In genomic region chr2:98697651-98698337, GRCh38 we compare ENCODE assay signal across 20 cellular contexts. TPM values are rescaled to one million over a fixed set of nuclear protein-coding genes. Genes with fewer than 3 reads are reported as not detected.
DNase-seq lines count a peak whose midpoint lies in the region; ATAC-seq and TF ChIP-seq lines count a peak whose summit lies in the region.
"Had no signal": no experiment of that assay in that cellular context is flagged by ENCODE, and none has a peak within 500 bp of the region (broad histone marks: within the 10 kb centered on the region; RNA-seq: fewer than 3 reads in every experiment).

No MANE protein-coding gene starts in this region.

- no peak for DNase-seq in CD4-positive, alpha-beta T cell
- DNase-seq in CD8-positive, alpha-beta T cell, result no peak
- DNase-seq in colonic mucosa (peak; percentile 49), NCI-H146 treated with DMSO at 0.1 percent for 48 hours (lab: John Stamatoyannopoulos, UW; ENCODE audit: unreplicated experiment) (no peak), mesenchymal stem cell (no peak)
- DNase-seq in naive thymus-derived CD4-positive, alpha-beta T cell, result no peak
- DNase-seq: C1 segment of cervical spinal cord, COR-L47, DMS 273 treated with DMSO at 0.1 percent for 48 hours, DND-41, KBM-7, MV-4-11, NCI-H187, NCI-H2227 treated with DMSO at 0.1 percent for 48 hours, NCI-H524, NCI-H82, OCI-M1, RPMI8226, SIG-M5 had no signal

- H2BK15ac ChIP-seq in mesenchymal stem cell (ENCODE audit: low read depth, poor library complexity, severe bottlenecking), result no peak overlapping the region

- no peaks in the 10 kb centered on the region for H3K36me3 ChIP-seq in CD8-positive, alpha-beta T cell (ENCODE audit: insufficient read depth, low read length)
- no peaks in the 10 kb centered on the region for H3K36me3 ChIP-seq in colonic mucosa
- H3K36me3 ChIP-seq in naive thymus-derived CD4-positive, alpha-beta T cell (ENCODE audit: control insufficient read depth in 2 of 3, insufficient read depth in 3 of 3, low read length in 3 of 3), result peaks cover 0 to 7% (median 0%) of the 10 kb centered on the region in 3 experiments
- no peaks in the 10 kb centered on the region for H3K36me3 ChIP-seq in mesenchymal stem cell (ENCODE audit: control insufficient read depth in 1 of 2, insufficient read depth in 2 of 2, low read depth in 1 of 2, low read length in 2 of 2)

- no peaks in the 10 kb centered on the region for H3K9me3 ChIP-seq in CD4-positive, alpha-beta T cell (ENCODE audit: control insufficient read depth, low read length)
- no peaks in the 10 kb centered on the region for H3K9me3 ChIP-seq in CD8-positive, alpha-beta T cell (ENCODE audit: low read length)
- H3K9me3 ChIP-seq in colonic mucosa (no peaks in the 10 kb centered on the region), mesenchymal stem cell (ENCODE audit: control insufficient read depth, low read length) (no peaks in the 10 kb centered on the region)
- H3K9me3 ChIP-seq in naive thymus-derived CD4-positive, alpha-beta T cell (ENCODE audit: control insufficient read depth in 2 of 3, low read length in 3 of 3), result no peaks in the 10 kb centered on the region

- CTCF ChIA-PET in CD4-positive, alpha-beta T cell (lab: Charles Lee), result interaction anchor here (2.4 kb wide), 1 partner anchor 48 kb away, joined by 7 read pairs; no protein-coding TSS in a partner anchor
- CTCF ChIA-PET in CD8-positive, alpha-beta T cell (lab: Charles Lee), result interaction anchor here (1.1 to 1.8 kb wide), 2 partner anchors 23 to 49 kb away, joined by 3 to 4 read pairs; no protein-coding TSS in a partner anchor
- CTCF ChIA-PET in naive thymus-derived CD4-positive, alpha-beta T cell (lab: Charles Lee), result no interaction called here

- H3K4me1 ChIP-seq in CD8-positive, alpha-beta T cell (ENCODE audit: insufficient read depth, low read length), result peaks cover 84% of the 10 kb centered on the region
- H3K4me1 ChIP-seq in colonic mucosa (peaks cover 28% of the 10 kb centered on the region), mesenchymal stem cell (ENCODE audit: control insufficient read depth, insufficient read depth, low read depth, low read length) (peaks cover 2% of the 10 kb centered on the region)
- H3K4me1 ChIP-seq in naive thymus-derived CD4-positive, alpha-beta T cell (ENCODE audit: control insufficient read depth in 2 of 2, insufficient read depth in 2 of 2, low read length in 2 of 2), result peaks cover 26 to 57% of the 10 kb centered on the region in 2 donors

- no peak overlapping the region for H3K4me3 ChIP-seq in CD8-positive, alpha-beta T cell (ENCODE audit: low read depth, low read length)
- H3K4me3 ChIP-seq in colonic mucosa, result no peak overlapping the region
- no peak overlapping the region for H3K4me3 ChIP-seq in naive thymus-derived CD4-positive, alpha-beta T cell (ENCODE audit: low read length)
- no peak overlapping the region for H3K4me3 ChIP-seq in mesenchymal stem cell (ENCODE audit: insufficient read depth in 1 of 2, low read depth in 1 of 2, low read length in 2 of 2)

- H3K4me2 ChIP-seq in mesenchymal stem cell (ENCODE audit: low read length, poor library complexity, severe bottlenecking), result no peak overlapping the region

- no peaks in the 10 kb centered on the region for H3K9me3 Mint-ChIP-seq in CD4-positive, alpha-beta T cell
- H3K9me3 Mint-ChIP-seq in CD8-positive, alpha-beta T cell, result peaks cover 2% of the 10 kb centered on the region
- peaks cover 0 to 2% (median 0%) of the 10 kb centered on the region in 11 donors for H3K9me3 Mint-ChIP-seq in naive thymus-derived CD4-positive, alpha-beta T cell

- H2AFZ ChIP-seq in mesenchymal stem cell (ENCODE audit: low read depth, low read length), result no peak overlapping the region

- peak overlapping the region; percentile 75 for H3K27ac Mint-ChIP-seq in CD4-positive, alpha-beta T cell
- H3K27ac Mint-ChIP-seq in CD8-positive, alpha-beta T cell, result peak overlapping the region; percentile 55
- H3K27ac Mint-ChIP-seq in naive thymus-derived CD4-positive, alpha-beta T cell, result peak overlapping the region in 8 of 9 donors; percentile 40 to 86 (median 52)

- no peak overlapping the region for H3K18ac ChIP-seq in mesenchymal stem cell (ENCODE audit: low read depth in 1 of 2, low read length in 2 of 2)

- H3K4ac ChIP-seq in mesenchymal stem cell (ENCODE audit: low read depth in 1 of 2, low read length in 2 of 2), result no peak overlapping the region

- no peak overlapping the region for H2AK5ac ChIP-seq in mesenchymal stem cell (ENCODE audit: low read length, severe bottlenecking)

- no peak overlapping the region for H3K27ac ChIP-seq in CD4-positive, alpha-beta T cell (ENCODE audit: low read depth, low read length)
- H3K27ac ChIP-seq in CD8-positive, alpha-beta T cell (ENCODE audit: low read depth, low read length), result no peak overlapping the region
- H3K27ac ChIP-seq in colonic mucosa (no peak overlapping the region), mesenchymal stem cell (ENCODE audit: low read length, poor library complexity, severe bottlenecking) (no peak overlapping the region)
- peak overlapping the region; percentile 47 for H3K27ac ChIP-seq in naive thymus-derived CD4-positive, alpha-beta T cell (ENCODE audit: low read depth, low read length)

- H3K14ac ChIP-seq in mesenchymal stem cell (ENCODE audit: low read length in 2 of 2), result no peak overlapping the region

- H4K8ac ChIP-seq in mesenchymal stem cell (ENCODE audit: low read length), result no peak overlapping the region

- intact Hi-C loops in CD4-positive, alpha-beta T cell (cut with DNase I, micrococcal nuclease), result no loop called here
- intact Hi-C loops in CD8-positive, alpha-beta T cell (cut with DNase I, micrococcal nuclease), result loop anchor here in 1 of 2 experiments (2.0 kb wide), 1 partner anchor 13 kb away; no protein-coding TSS in a partner anchor
- intact Hi-C loops in colonic mucosa (cut with DNase I), result no loop called here
- intact Hi-C loops in naive thymus-derived CD4-positive, alpha-beta T cell (cut with micrococcal nuclease), result no loop called here

- H2BK120ac ChIP-seq in mesenchymal stem cell (ENCODE audit: low read depth, low read length), result no peak overlapping the region

- H3K4me3 Mint-ChIP-seq in CD4-positive, alpha-beta T cell, result no peak overlapping the region
- H3K4me3 Mint-ChIP-seq in CD8-positive, alpha-beta T cell, result no peak overlapping the region
- H3K4me3 Mint-ChIP-seq in naive thymus-derived CD4-positive, alpha-beta T cell, result peak overlapping the region in 6 of 10 donors; percentile 4 to 77 (median 38)

- TF ChIP-seq CTCF in CD4-positive, alpha-beta T cell (IDR thresholded peaks at IDR 0.05), result no peak
- TF ChIP-seq CTCF in CD8-positive, alpha-beta T cell (IDR thresholded peaks at IDR 0.05), result no peak
- TF ChIP-seq CTCF in colonic mucosa (IDR thresholded peaks at IDR 0.05), result no peak

- H3K4me1 Mint-ChIP-seq in CD4-positive, alpha-beta T cell (ENCODE audit: low read depth), result peaks cover 91% of the 10 kb centered on the region
- H3K4me1 Mint-ChIP-seq in CD8-positive, alpha-beta T cell (ENCODE audit: low read depth), result peaks cover 86% of the 10 kb centered on the region
- peaks cover 58 to 96% (median 89%) of the 10 kb centered on the region in 7 donors for H3K4me1 Mint-ChIP-seq in naive thymus-derived CD4-positive, alpha-beta T cell

- H3K79me1 ChIP-seq in mesenchymal stem cell (replicated peaks; ENCODE audit: low read length, poor library complexity, severe bottlenecking), result no peaks in the 10 kb centered on the region

- POLR2A ChIA-PET in CD4-positive, alpha-beta T cell (lab: Charles Lee), result interaction anchor here (1.7 kb wide), 1 partner anchor 12 kb away, joined by 6 read pairs; no protein-coding TSS in a partner anchor
- POLR2A ChIA-PET in CD8-positive, alpha-beta T cell (lab: Charles Lee), result interaction anchor here (1.4 kb wide), 1 partner anchor 11 kb away, joined by 4 read pairs; no protein-coding TSS in a partner anchor
- POLR2A ChIA-PET in naive thymus-derived CD4-positive, alpha-beta T cell (lab: Charles Lee), result interaction anchor here (1.1 to 1.4 kb wide), 2 partner anchors 33 to 79 kb away, joined by 3 read pairs; partner anchors contain the start of gene MGAT4A

- no peaks in the 10 kb centered on the region for H3K27me3 Mint-ChIP-seq in CD4-positive, alpha-beta T cell
- no peaks in the 10 kb centered on the region for H3K27me3 Mint-ChIP-seq in CD8-positive, alpha-beta T cell (ENCODE audit: low read depth)
- H3K27me3 Mint-ChIP-seq in naive thymus-derived CD4-positive, alpha-beta T cell, result no peaks in the 10 kb centered on the region

- no peak overlapping the region for H2BK12ac ChIP-seq in mesenchymal stem cell (ENCODE audit: low read length in 2 of 2)

- WGBS in mesenchymal stem cell, result 80% methylated on average over 4 of the region's 5 CpGs

- H4K91ac ChIP-seq in mesenchymal stem cell (ENCODE audit: low read length), result no peak overlapping the region

- peaks cover 63% of the 10 kb centered on the region for H3K36me3 Mint-ChIP-seq in CD4-positive, alpha-beta T cell (ENCODE audit: low read depth)
- peaks cover 43% of the 10 kb centered on the region for H3K36me3 Mint-ChIP-seq in CD8-positive, alpha-beta T cell
- peaks cover 3 to 38% (median 24%) of the 10 kb centered on the region in 5 donors for H3K36me3 Mint-ChIP-seq in naive thymus-derived CD4-positive, alpha-beta T cell

- no peak overlapping the region for H2BK5ac ChIP-seq in mesenchymal stem cell (ENCODE audit: low read depth, low read length, poor library complexity, severe bottlenecking)

- no peak overlapping the region for H3K23ac ChIP-seq in mesenchymal stem cell (ENCODE audit: low read length in 2 of 2)

- ATAC-seq in CD4-positive, alpha-beta T cell (ENCODE audit: poor library complexity), result no peak
- no peak for ATAC-seq in CD8-positive, alpha-beta T cell
- no peak for ATAC-seq in naive thymus-derived CD4-positive, alpha-beta T cell
- ATAC-seq in HG03108 (IDR thresholded peaks at IDR 0.05; ENCODE audit: unreplicated experiment), result no peak

- H3K27me3 ChIP-seq in CD4-positive, alpha-beta T cell (ENCODE audit: control insufficient read depth, insufficient read depth, low read length), result no peaks in the 10 kb centered on the region
- no peaks in the 10 kb centered on the region for H3K27me3 ChIP-seq in CD8-positive, alpha-beta T cell (ENCODE audit: insufficient read depth, low read length)
- H3K27me3 ChIP-seq in colonic mucosa, result no peaks in the 10 kb centered on the region
- H3K27me3 ChIP-seq in naive thymus-derived CD4-positive, alpha-beta T cell (ENCODE audit: control insufficient read depth in 2 of 2, insufficient read depth in 2 of 2, low read length in 2 of 2), result no peaks in the 10 kb centered on the region
- H3K27me3 ChIP-seq in mesenchymal stem cell (ENCODE audit: control insufficient read depth in 1 of 2, insufficient read depth in 1 of 2, low read length in 2 of 2), result peaks cover 0 to 18% of the 10 kb centered on the region in 2 experiments

- H3K9ac ChIP-seq in colonic mucosa (ENCODE audit: low read depth in 2 of 2, low read length in 2 of 2), result no peak overlapping the region
- H3K9ac ChIP-seq in mesenchymal stem cell (ENCODE audit: low read length), result no peak overlapping the region

RNA-seq across cellular contexts. Expression of gene MGAT4A, which starts 33.1 kb away (rescaled TPM):
- 100 to 1,000 TPM; 200 to 204 TPM for total RNA-seq in CD4-positive, alpha-beta T cell
- 100 to 1,000 TPM; 226 to 229 TPM for total RNA-seq in CD8-positive, alpha-beta T cell
- 100 to 1,000 TPM; 103 to 125 TPM for total RNA-seq in colonic mucosa
- total RNA-seq in naive thymus-derived CD4-positive, alpha-beta T cell, result 100 to 1,000 TPM; 125 to 308 (median 240) TPM
- 100 to 1,000 TPM; 262 to 349 TPM for polyA plus RNA-seq in naive thymus-derived CD4-positive, alpha-beta T cell
- polyA plus RNA-seq in mesenchymal stem cell (2013, experiment 1 of 2), result 0.33 TPM
- polyA plus RNA-seq in mesenchymal stem cell (2013, experiment 2 of 2), result 0.48 TPM

Comparison
In these comparisons a context has a peak if more than half of its experiments do, and no peak if none do; other contexts are left out.
1. H3K4me3 Mint-ChIP-seq: peak in naive thymus-derived CD4-positive, alpha-beta T cell (6 of 10); none in CD4-positive, alpha-beta T cell (single experiment) and CD8-positive, alpha-beta T cell (single experiment).
2. Peak in every context shown above with its lines, with median percentiles within 50 percentile points of each other: H3K27ac Mint-ChIP-seq.